In genomic region chr7:115678049-115678982, GRCh38 we compare ENCODE assay signal across 1 cellular context.
A peak's percentile ranks its signal among the peaks of the same experiment; 100 is the strongest.
TF ChIP-seq lines count a peak whose summit lies in the region.

No MANE protein-coding gene starts in this region.

TF ChIP-seq in HepG2, 621 proteins besides CTCF, POLR2A, EP300 and RAD21 (continued from another document and continues in another):
- TF ChIP-seq ZHX2 (IDR thresholded peaks at IDR 0.05; ENCODE audit: low read depth), result no peak
- TF ChIP-seq ZHX2 (CRISPR knock-in tag; IDR thresholded peaks at IDR 0.05; ENCODE audit: borderline replicate concordance), result no peak
- no peak for TF ChIP-seq PBX2 (CRISPR knock-in tag; IDR thresholded peaks at IDR 0.05)
- peak; percentile 79 for TF ChIP-seq PAXIP1 (CRISPR knock-in tag; conservative IDR thresholded peaks at IDR 0.05)
- no peak for TF ChIP-seq DPF2 (CRISPR knock-in tag; IDR thresholded peaks at IDR 0.05; ENCODE audit: borderline replicate concordance, low read depth)
- TF ChIP-seq THYN1 (CRISPR knock-in tag; IDR thresholded peaks at IDR 0.05; ENCODE audit: borderline replicate concordance, low read depth), result no peak
- TF ChIP-seq BRD4 (CRISPR knock-in tag; IDR thresholded peaks at IDR 0.05), result no peak
- no peak for TF ChIP-seq ZNF333 (CRISPR knock-in tag; IDR thresholded peaks at IDR 0.05; ENCODE audit: borderline replicate concordance)
- TF ChIP-seq JUND (CRISPR knock-in tag; IDR thresholded peaks at IDR 0.05), result no peak
- TF ChIP-seq ISX (CRISPR knock-in tag; conservative IDR thresholded peaks at IDR 0.05), result no peak
- TF ChIP-seq SRY (CRISPR knock-in tag; IDR thresholded peaks at IDR 0.05), result no peak
- 0 out of 2 replicates have a peak, but pooled peaks have one; percentile 56 for TF ChIP-seq KLF6 (CRISPR knock-in tag; IDR thresholded peaks at IDR 0.05)
- no peak for TF ChIP-seq ZNF552 (CRISPR knock-in tag; IDR thresholded peaks at IDR 0.05; ENCODE audit: borderline replicate concordance)
- no peak for TF ChIP-seq SNAI1 (CRISPR knock-in tag; IDR thresholded peaks at IDR 0.05; ENCODE audit: borderline replicate concordance)
- TF ChIP-seq KDM2A (CRISPR knock-in tag; IDR thresholded peaks at IDR 0.05; ENCODE audit: borderline replicate concordance, low read depth), result no peak
- no peak for TF ChIP-seq ZNF598 (CRISPR knock-in tag; IDR thresholded peaks at IDR 0.05; ENCODE audit: borderline replicate concordance)
- TF ChIP-seq SETDB1 (CRISPR knock-in tag; IDR thresholded peaks at IDR 0.05; ENCODE audit: borderline replicate concordance), result no peak
- no peak for TF ChIP-seq ZNF232 (CRISPR knock-in tag; IDR thresholded peaks at IDR 0.05; ENCODE audit: borderline replicate concordance)
- no peak for TF ChIP-seq ZBTB40 (IDR thresholded peaks at IDR 0.05)
- TF ChIP-seq ZBTB40 (CRISPR knock-in tag; IDR thresholded peaks at IDR 0.05), result no peak
- TF ChIP-seq ZNF264 (CRISPR knock-in tag; IDR thresholded peaks at IDR 0.05), result no peak
- TF ChIP-seq AFF4 (CRISPR knock-in tag; IDR thresholded peaks at IDR 0.05), result no peak
- TF ChIP-seq ZNF883 (CRISPR knock-in tag; IDR thresholded peaks at IDR 0.05; ENCODE audit: not compliant biosample characterization), result no peak
- peak; percentile 52; the same call in 1 of the 2 replicates for TF ChIP-seq MEF2D (CRISPR knock-in tag; IDR thresholded peaks at IDR 0.05)
- TF ChIP-seq ZNF362 (CRISPR knock-in tag; IDR thresholded peaks at IDR 0.05; ENCODE audit: borderline replicate concordance), result peak; percentile 97
- peak; percentile 38; the same call in 1 of the 2 replicates for TF ChIP-seq HDAC1 (CRISPR knock-in tag; IDR thresholded peaks at IDR 0.05)
- TF ChIP-seq TFDP1 (CRISPR knock-in tag; IDR thresholded peaks at IDR 0.05; ENCODE audit: borderline replicate concordance), result no peak
- TF ChIP-seq MAF1 (CRISPR knock-in tag; IDR thresholded peaks at IDR 0.05; ENCODE audit: borderline replicate concordance), result no peak
